In the genomic region with DNA sequence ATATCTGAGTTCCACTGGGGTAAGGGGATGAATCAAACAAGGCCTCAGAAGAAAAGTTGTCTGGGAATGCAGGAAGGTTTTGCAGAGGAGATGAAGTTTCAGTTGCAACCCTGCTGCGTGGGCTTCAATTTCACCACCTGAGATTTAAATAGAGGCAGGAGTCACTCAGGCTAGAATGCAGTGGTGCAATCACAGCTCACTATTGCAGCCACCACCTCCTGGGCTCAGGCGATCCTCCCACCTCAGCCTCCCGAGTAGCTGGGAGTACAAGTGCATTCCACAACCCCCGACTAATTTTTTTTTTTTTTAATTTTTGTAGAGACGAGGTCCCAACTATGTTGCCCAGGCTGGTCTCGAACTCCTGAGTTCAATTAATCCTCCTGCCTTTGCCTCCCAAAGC, we compare ENCODE assay signal across 22 cellular contexts. TPM values are rescaled to one million over a fixed set of nuclear protein-coding genes. Genes with fewer than 3 reads are reported as not detected.
DNase-seq lines count a peak whose midpoint lies in the region; ATAC-seq and TF ChIP-seq lines count a peak whose summit lies in the region.
"Had no signal": no experiment of that assay in that cellular context is flagged by ENCODE, and none has a peak within 500 bp of the region (broad histone marks: within the 10 kb centered on the region; RNA-seq: fewer than 3 reads in every experiment).

No MANE protein-coding gene starts in this region.

- peak overlapping the region; percentile 33 for H3K27ac Mint-ChIP-seq in activated B cell treated with CpG ODN at 0.5 μM for 24 hours
- peak overlapping the region; percentile 96 for H3K27ac Mint-ChIP-seq in memory B cell
- H3K27ac Mint-ChIP-seq in stimulated activated memory B cell treated with anti-CD40 and anti-IgM and Interleukin-4, amounts not matched to agents 10 μg/mL and 1 μg/mL and 100 μg/mL, for 72 hours, result peak overlapping the region; percentile 89
- H3K27ac Mint-ChIP-seq: activated naive CD8-positive, alpha-beta T cell treated with anti-CD3 and anti-CD28 coated beads, Interleukin-2, amount 10 ng/mL, durations not matched to agents 7 days and 5 days had no signal

- H3K27me3 Mint-ChIP-seq in activated B cell treated with CpG ODN at 0.5 μM for 24 hours (no peaks in the 10 kb centered on the region), memory B cell (no peaks in the 10 kb centered on the region)
- H3K27me3 Mint-ChIP-seq in stimulated activated memory B cell treated with anti-CD40 and anti-IgM and Interleukin-4, amounts not matched to agents 10 μg/mL and 1 μg/mL and 100 μg/mL, for 72 hours, result no peaks in the 10 kb centered on the region
- H3K27me3 Mint-ChIP-seq: activated naive CD8-positive, alpha-beta T cell treated with anti-CD3 and anti-CD28 coated beads, Interleukin-2, amount 10 ng/mL, durations not matched to agents 7 days and 5 days had no signal

- no peaks in the 10 kb centered on the region for H3K27me3 ChIP-seq in cardiac muscle cell
- H3K27me3 ChIP-seq in heart left ventricle, result no peaks in the 10 kb centered on the region
- H3K27me3 ChIP-seq: brain microvascular endothelial cell, pancreas had no signal

- POLR2A ChIA-PET in activated B cell treated with CpG ODN at 0.5 μM for 24 hours (lab: Charles Lee), result interaction anchor here (1.2 kb wide), 1 partner anchor 271 kb away, joined by 4 read pairs; a partner anchor contains a TSS

- H3K27ac ChIP-seq in cardiac muscle cell (peak overlapping the region; percentile 90), heart left ventricle (no peak overlapping the region)
- H3K27ac ChIP-seq: brain microvascular endothelial cell had no signal

- H3K4me1 Mint-ChIP-seq in activated B cell treated with CpG ODN at 0.5 μM for 24 hours (peaks cover 50% of the 10 kb centered on the region), memory B cell (peaks cover 15% of the 10 kb centered on the region)
- H3K4me1 Mint-ChIP-seq in stimulated activated memory B cell treated with anti-CD40 and anti-IgM and Interleukin-4, amounts not matched to agents 10 μg/mL and 1 μg/mL and 100 μg/mL, for 72 hours, result peaks cover 29% of the 10 kb centered on the region

- H3K36me3 Mint-ChIP-seq in activated B cell treated with CpG ODN at 0.5 μM for 24 hours (ENCODE audit: low read depth), result peaks cover 33% of the 10 kb centered on the region
- peaks cover 9% of the 10 kb centered on the region for H3K36me3 Mint-ChIP-seq in memory B cell
- H3K36me3 Mint-ChIP-seq in stimulated activated memory B cell treated with anti-CD40 and anti-IgM and Interleukin-4, amounts not matched to agents 10 μg/mL and 1 μg/mL and 100 μg/mL, for 72 hours, result peaks cover 11% of the 10 kb centered on the region

- H3K9me3 Mint-ChIP-seq in activated B cell treated with CpG ODN at 0.5 μM for 24 hours (peaks cover 5% of the 10 kb centered on the region), memory B cell (peaks cover 3% of the 10 kb centered on the region)
- H3K9me3 Mint-ChIP-seq in stimulated activated memory B cell treated with anti-CD40 and anti-IgM and Interleukin-4, amounts not matched to agents 10 μg/mL and 1 μg/mL and 100 μg/mL, for 72 hours, result peaks cover 9% of the 10 kb centered on the region
- H3K9me3 Mint-ChIP-seq: activated naive CD8-positive, alpha-beta T cell treated with anti-CD3 and anti-CD28 coated beads, Interleukin-2, amount 10 ng/mL, durations not matched to agents 7 days and 5 days; activated T-cell treated with anti-CD3 and anti-CD28 coated beads, Interleukin-2, amount 50 U/mL, for 24 hours; stimulated activated effector memory CD8-positive, alpha-beta T cell treated with anti-CD3 and anti-CD28 coated beads, Interleukin-12 subunit alpha, Interleukin-12 subunit beta, amount 100 ng/mL, for 72 hours had no signal

- H3K4me1 ChIP-seq in cardiac muscle cell (ENCODE audit: low read depth) (peaks cover 28% of the 10 kb centered on the region), heart left ventricle (peaks cover 0 to 16% (median 6%) of the 10 kb centered on the region in 12 donors)

- H3K36me3 ChIP-seq in cardiac muscle cell (no peaks in the 10 kb centered on the region), heart left ventricle (no peaks in the 10 kb centered on the region)
- H3K36me3 ChIP-seq: brain microvascular endothelial cell, pancreas had no signal

- intact Hi-C loops in heart left ventricle (cut with DNase I) (no loop called here), activated B cell treated with CpG ODN at 0.5 μM for 24 hours (cut with micrococcal nuclease) (no loop called here)

- H3K9me3 ChIP-seq in cardiac muscle cell (ENCODE audit: low read depth) (no peaks in the 10 kb centered on the region), heart left ventricle (no peaks in the 10 kb centered on the region)
- H3K9me3 ChIP-seq: pancreas had no signal

- H3K4me3 ChIP-seq in cardiac muscle cell (no peak overlapping the region), heart left ventricle (no peak overlapping the region)
- H3K4me3 ChIP-seq: K562 had no signal

- CTCF ChIA-PET in activated B cell treated with CpG ODN at 0.5 μM for 24 hours (lab: Charles Lee), result no interaction called here

- 76 to 86% (median 81%) methylated on average over 6 of the region's 6 CpGs for WGBS in heart left ventricle, 4 donors

- TF ChIP-seq CTCF in cardiac muscle cell (IDR thresholded peaks at IDR 0.05; ENCODE audit: low read depth, low read length) (no peak), heart left ventricle (IDR thresholded peaks at IDR 0.05) (no peak), activated B cell treated with CpG ODN at 0.5 μM for 24 hours (IDR thresholded peaks at IDR 0.05) (no peak)

- TF ChIP-seq POLR2A in heart left ventricle (IDR thresholded peaks at IDR 0.05), result no peak

- no peak for ATAC-seq in heart left ventricle
- ATAC-seq in activated B cell treated with CpG ODN at 0.5 μM for 24 hours (ENCODE audit: low read depth), result no peak
- ATAC-seq in memory B cell (ENCODE audit: low read depth), result no peak
- no peak for ATAC-seq in stimulated activated memory B cell treated with anti-CD40 and anti-IgM and Interleukin-4, amounts not matched to agents 10 μg/mL and 1 μg/mL and 100 μg/mL, for 72 hours
- no peak for ATAC-seq in GM21786 (IDR thresholded peaks at IDR 0.05; ENCODE audit: unreplicated experiment)
- ATAC-seq: K562, pancreas had no signal

- H3K4me3 Mint-ChIP-seq in activated B cell treated with CpG ODN at 0.5 μM for 24 hours (peak overlapping the region; percentile 98), memory B cell (no peak overlapping the region)
- H3K4me3 Mint-ChIP-seq in stimulated activated memory B cell treated with anti-CD40 and anti-IgM and Interleukin-4, amounts not matched to agents 10 μg/mL and 1 μg/mL and 100 μg/mL, for 72 hours, result no peak overlapping the region

- DNase-seq in cardiac muscle cell (ENCODE audit: low read depth in 1 of 2, low spot score in 1 of 2), result no peak
- DNase-seq in heart left ventricle, result no peak
- DNase-seq in activated B cell treated with CpG ODN at 0.5 μM for 24 hours, result no peak
- DNase-seq in memory B cell (ENCODE audit: low spot score in 2 of 2), result no peak
- no peak for DNase-seq in NCI-H2196 treated with DMSO at 0.1 percent for 48 hours (lab: John Stamatoyannopoulos, UW; ENCODE audit: unreplicated experiment)
- no peak for DNase-seq in kidney glomerular epithelial cell (lab: John Stamatoyannopoulos, UW)
- DNase-seq: ACHN; activated naive CD8-positive, alpha-beta T cell treated with anti-CD3 and anti-CD28 coated beads, Interleukin-2, amount 10 ng/mL, durations not matched to agents 7 days and 5 days; activated T-cell treated with anti-CD3 and anti-CD28 coated beads, Interleukin-2, amount 50 U/mL, for 24 hours; dermis blood vessel endothelial cell; DMS 273 treated with DMSO at 0.1 percent for 48 hours; head of caudate nucleus; MV-4-11; NCI-H187; NCI-H774; pancreas; Right ventricle myocardium superior had no signal

RNA-seq across cellular contexts. Expression of a gene that starts 1.5 kb away (rescaled TPM):
- 0.95 and 1.6 TPM in 2 replicates for total RNA-seq in cardiac muscle cell
- polyA plus RNA-seq in cardiac muscle cell, result 1.8 and 1.9 TPM in 2 replicates
- under 1 TPM; 0.18 to 0.88 (median 0.45) TPM for total RNA-seq in heart left ventricle
- under 1 TPM; 0.46 to 0.78 TPM for polyA plus RNA-seq in heart left ventricle
- 6.0 and 6.3 TPM in 2 replicates for total RNA-seq in activated B cell treated with CpG ODN at 0.5 μM for 24 hours

RNA-seq across cellular contexts. Expression of a gene that starts 45.6 kb away (rescaled TPM):
- total RNA-seq in cardiac muscle cell (7.4 and 10.3 TPM in 2 replicates), heart left ventricle (1 to 10 TPM in 8 of 9 donors, under 1 TPM in 1; 0.48 to 2.9 (median 2.2) TPM), activated B cell treated with CpG ODN at 0.5 μM for 24 hours (10.6 and 12.6 TPM in 2 replicates)
- polyA plus RNA-seq in cardiac muscle cell (7.4 and 9.3 TPM in 2 replicates), heart left ventricle (1 to 10 TPM; 3.4 to 4.9 TPM)
- total RNA-seq: K562 had no signal

Comparison
In these comparisons a context has a peak if more than half of its experiments do, and no peak if none do; other contexts are left out.
1. H3K27ac Mint-ChIP-seq: peak in every context shown above with its lines; median percentile 96 in memory B cell; 89 in stimulated activated memory B cell treated with anti-CD40 and anti-IgM and Interleukin-4, amounts not matched to agents 10 μg/mL and 1 μg/mL and 100 μg/mL, for 72 hours; 33 in activated B cell treated with CpG ODN at 0.5 μM for 24 hours.